Comparison of ENCODE assay signal across 8 cellular contexts in the genomic region with DNA sequence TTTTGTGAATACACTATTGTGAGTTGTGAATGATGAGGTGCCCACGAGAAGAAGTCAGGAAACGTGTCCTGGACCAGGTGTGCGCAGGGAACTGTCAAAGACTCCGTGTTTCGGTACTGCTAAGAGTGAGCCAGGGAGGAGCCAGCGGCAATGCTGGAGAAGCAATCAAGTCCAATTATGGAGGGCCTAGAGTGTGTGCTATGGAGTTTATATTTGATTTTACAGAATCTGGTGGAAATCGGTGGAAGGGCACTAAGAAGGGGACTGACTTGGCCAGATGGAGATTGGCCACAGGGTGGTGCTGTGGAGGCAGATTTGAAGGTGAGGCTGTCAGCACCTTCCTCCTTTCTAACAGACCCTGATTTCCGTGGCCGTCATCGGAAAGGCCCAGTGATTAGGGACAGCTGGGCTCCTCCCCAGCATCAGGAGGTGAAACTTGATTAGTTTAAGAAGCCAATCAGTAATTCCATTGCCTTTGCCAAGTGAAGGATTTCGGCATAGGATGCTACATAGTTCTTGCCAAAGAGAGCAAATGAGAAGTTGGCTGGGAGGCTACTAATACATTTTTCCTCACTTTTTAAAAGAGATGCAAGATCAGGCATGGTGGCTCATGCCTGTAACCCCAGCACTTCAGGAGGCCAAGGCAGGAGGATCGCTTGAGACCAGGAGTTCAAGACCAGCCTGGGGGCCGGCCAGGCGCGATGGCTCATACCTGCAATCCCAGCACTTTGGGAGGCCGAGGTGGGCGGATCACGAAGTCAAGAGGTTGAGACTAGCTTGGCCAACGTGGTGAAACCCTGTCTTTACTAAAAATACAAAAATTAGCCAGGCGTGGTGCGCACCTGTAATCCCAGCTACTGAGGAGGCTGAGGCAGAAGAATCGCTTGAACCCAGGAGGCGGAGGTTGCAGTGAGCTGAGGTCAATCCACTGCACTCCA. TPM values are rescaled to one million over a fixed set of nuclear protein-coding genes. Genes with fewer than 3 reads are reported as not detected.
DNase-seq lines count a peak whose midpoint lies in the region; ATAC-seq and TF ChIP-seq lines count a peak whose summit lies in the region.

No MANE protein-coding gene starts in this region.

- DNase-seq in AG04450 (ENCODE audit: low read depth, low spot score): peak; percentile 57
- DNase-seq in IMR-90: peak; percentile 84
- peak; percentile 90 for DNase-seq in activated CD8-positive, alpha-beta memory T cell treated with anti-CD3 and anti-CD28 coated beads, Interleukin-2, amount 50 U/mL, for 4 hours
- DNase-seq in erythroblast (lab: John Stamatoyannopoulos, UW): peak; percentile 85 to 92
- DNase-seq in naive thymus-derived CD4-positive, alpha-beta T cell: peak; percentile 58 to 82 (median 75)
- peak; percentile 59 to 88 for DNase-seq in stimulated activated CD8-positive, alpha-beta memory T cell treated with anti-CD3 and anti-CD28 coated beads, Interleukin-7, amount 100 ng/mL, for 48 hours (ENCODE audit: extremely low read depth in 1 of 2, low read depth in 1 of 2)

- 85% methylated on average over 15 of the region's 23 CpGs; no CpG with 5 or more reads in 1 of the 2 experiments for WGBS in IMR-90 (ENCODE audit: extremely low coverage in 2 of 2, insufficient read length in 1 of 2), 2 experiments

- peak overlapping the region; percentile 72; the same call in 1 of the 2 replicates for H2AK5ac ChIP-seq in IMR-90 (ENCODE audit: low read depth, low read length)

- peak overlapping the region; percentile 10 for H2AK9ac ChIP-seq in IMR-90 (replicated peaks; ENCODE audit: low read depth, low read length, poor library complexity)

- peak; percentile 78 for ATAC-seq in GM18868 (IDR thresholded peaks at IDR 0.05; ENCODE audit: unreplicated experiment)
- peak; percentile 96 for ATAC-seq in IMR-90 (ENCODE audit: low read depth)
- ATAC-seq in naive thymus-derived CD4-positive, alpha-beta T cell: peak; percentile 96

- H3K4me1 ChIP-seq in IMR-90 (ENCODE audit: control insufficient read depth, insufficient read depth, low read length) (no peaks in the 10 kb centered on the region), OCI-LY1 (ENCODE audit: insufficient read depth, low read length, severe bottlenecking) (peaks cover 7% of the 10 kb centered on the region)
- no peaks in the 10 kb centered on the region for H3K4me1 ChIP-seq in naive thymus-derived CD4-positive, alpha-beta T cell (ENCODE audit: control insufficient read depth in 2 of 2, insufficient read depth in 2 of 2, low read length in 2 of 2)

- H3K9ac ChIP-seq in IMR-90 (ENCODE audit: low read depth, low read length) (no peak overlapping the region), OCI-LY1 (ENCODE audit: low read length) (peak overlapping the region; percentile 19; the same call in 1 of the 2 replicates)

- peak overlapping the region in 8 of 9 donors; percentile 12 to 81 (median 41) for H3K27ac Mint-ChIP-seq in naive thymus-derived CD4-positive, alpha-beta T cell

- H2AFZ ChIP-seq in IMR-90 (replicated peaks; ENCODE audit: low read length, poor library complexity): peak overlapping the region; percentile 87
- peak overlapping the region; percentile 64; the same call in 1 of the 2 replicates for H2AFZ ChIP-seq in OCI-LY1 (ENCODE audit: low read length)

- H3K79me2 ChIP-seq in OCI-LY1 (ENCODE audit: insufficient read depth, low read length): no peaks in the 10 kb centered on the region

- H3K4ac ChIP-seq in IMR-90 (ENCODE audit: low read depth, low read length): no peak overlapping the region

- H3K36me3 Mint-ChIP-seq in naive thymus-derived CD4-positive, alpha-beta T cell: no peaks in the 10 kb centered on the region

- H3K9me1 ChIP-seq in IMR-90 (ENCODE audit: insufficient read depth, low read length): no peaks in the 10 kb centered on the region

- H4K20me1 ChIP-seq in IMR-90 (ENCODE audit: insufficient read depth, low read length) (no peaks in the 10 kb centered on the region), OCI-LY1 (ENCODE audit: insufficient read depth, low read length) (no peaks in the 10 kb centered on the region)

- H3K36me3 ChIP-seq in IMR-90 (ENCODE audit: control insufficient read depth, insufficient read depth, low read length): no peaks in the 10 kb centered on the region
- no peaks in the 10 kb centered on the region for H3K36me3 ChIP-seq in OCI-LY1 (ENCODE audit: insufficient read depth, low read length)
- no peaks in the 10 kb centered on the region for H3K36me3 ChIP-seq in naive thymus-derived CD4-positive, alpha-beta T cell (ENCODE audit: control insufficient read depth in 2 of 3, insufficient read depth in 3 of 3, low read length in 3 of 3)

- TF ChIP-seq POLR2A in IMR-90 (IDR thresholded peaks at IDR 0.05; ENCODE audit: low read depth, low read length) (no peak), erythroblast (IDR thresholded peaks at IDR 0.05; ENCODE audit: low read length) (no peak)

- peaks cover under 1 to 9% (median under 1%) of the 10 kb centered on the region in 5 donors for H3K27me3 Mint-ChIP-seq in naive thymus-derived CD4-positive, alpha-beta T cell

- in situ Hi-C loops in IMR-90 (cut with MboI; ENCODE audit: low sequenced_read_pairs): loop anchor here (10.0 kb wide), 1 partner anchor 469 kb away; no protein-coding TSS in a partner anchor

- H3K14ac ChIP-seq in IMR-90 (replicated peaks; ENCODE audit: low read depth, low read length): no peak overlapping the region

- CTCF ChIA-PET in AG04450 (lab: Charles Lee): interaction anchor here (0.6 to 3.4 kb wide), 15 partner anchors 12 to 464 kb away, joined by 3 to 30 read pairs (median 3); a partner anchor contains a TSS
- CTCF ChIA-PET in IMR-90 (lab: Yijun Ruan, JAX): interaction anchor here (1.6 to 2.2 kb wide), 2 partner anchors 10 to 178 kb away, joined by 3 to 7 read pairs; no protein-coding TSS in a partner anchor
- CTCF ChIA-PET in naive thymus-derived CD4-positive, alpha-beta T cell (lab: Charles Lee): interaction anchor here (0.6 to 3.0 kb wide), 6 partner anchors 36 to 940 kb away, joined by 3 to 11 read pairs (median 4); a partner anchor contains a TSS

- peak; percentile 91 for TF ChIP-seq CTCF in AG04450 (IDR thresholded peaks at IDR 0.05; ENCODE audit: low read depth, low read length)
- peak; percentile 84 for TF ChIP-seq CTCF in IMR-90 (conservative IDR thresholded peaks at IDR 0.05; ENCODE audit: low read depth, low read length)
- TF ChIP-seq CTCF in OCI-LY1 (IDR thresholded peaks at IDR 0.05; ENCODE audit: low read length): peak; percentile 92

- dilution Hi-C loops in IMR-90 (cut with HindIII; ENCODE audit: low sequenced_read_pairs, unreplicated experiment): no loop called here

- H3K4me3 ChIP-seq in AG04450 (ENCODE audit: low read depth, low read length): no peak overlapping the region
- no peak overlapping the region for H3K4me3 ChIP-seq in IMR-90 (ENCODE audit: insufficient read depth, low read depth, low read length)
- no peak overlapping the region for H3K4me3 ChIP-seq in OCI-LY1 (ENCODE audit: low read depth, low read length, poor library complexity, severe bottlenecking)
- no peak overlapping the region for H3K4me3 ChIP-seq in naive thymus-derived CD4-positive, alpha-beta T cell (ENCODE audit: low read length)

- peak overlapping the region; percentile 57 for H3K4me2 ChIP-seq in IMR-90 (ENCODE audit: low read depth, low read length)
- H3K4me2 ChIP-seq in OCI-LY1 (ENCODE audit: low read length): peak overlapping the region; percentile 45; the same call in 1 of the 2 replicates

- no TSS peak for BruUV-seq in IMR-90 (replicated peaks; lab: Mats Ljungman, UMichigan)

- peak overlapping the region in 9 of 10 donors; percentile 3 to 73 (median 42) for H3K4me3 Mint-ChIP-seq in naive thymus-derived CD4-positive, alpha-beta T cell

- no peaks in the 10 kb centered on the region for H3K9me3 ChIP-seq in AG04450 (ENCODE audit: control insufficient read depth, insufficient read depth, low read length)
- no peaks in the 10 kb centered on the region for H3K9me3 ChIP-seq in IMR-90 (ENCODE audit: control insufficient read depth, insufficient read depth, low read length)
- H3K9me3 ChIP-seq in OCI-LY1 (ENCODE audit: low read length): no peaks in the 10 kb centered on the region
- H3K9me3 ChIP-seq in naive thymus-derived CD4-positive, alpha-beta T cell (ENCODE audit: control insufficient read depth in 2 of 3, low read length in 3 of 3): no peaks in the 10 kb centered on the region

- H4K5ac ChIP-seq in IMR-90 (ENCODE audit: low read depth, low read length): no peak overlapping the region

- no peaks in the 10 kb centered on the region for H3K9me3 Mint-ChIP-seq in naive thymus-derived CD4-positive, alpha-beta T cell

- peak overlapping the region in 1 of 2 experiments; percentile 68; a peak in 2 of 4 replicates for H4K8ac ChIP-seq in IMR-90 (ENCODE audit: low read depth in 2 of 2, low read length in 2 of 2)

- H2BK5ac ChIP-seq in IMR-90 (ENCODE audit: low read depth, low read length, poor library complexity, severe bottlenecking): no peak overlapping the region

- intact Hi-C loops in IMR-90 (cut with micrococcal nuclease): loop anchor here (1.0 to 5.0 kb wide), 3 partner anchors 151 to 466 kb away; a partner anchor contains a TSS
- intact Hi-C loops in naive thymus-derived CD4-positive, alpha-beta T cell (cut with micrococcal nuclease): loop anchor here (1.0 to 5.0 kb wide), 12 partner anchors 16 to 655 kb away; a partner anchor contains a TSS

- TF ChIP-seq RAD21 in IMR-90 (IDR thresholded peaks at IDR 0.05; ENCODE audit: low read length): peak; percentile 88

- H2BK120ac ChIP-seq in IMR-90 (ENCODE audit: low read depth, low read length): 0 out of 2 replicates have a peak overlapping the region, but pooled peaks have one; percentile 21

- no peaks in the 10 kb centered on the region for H3K79me1 ChIP-seq in IMR-90 (ENCODE audit: low read depth in 1 of 2, low read length in 2 of 2)

- POLR2A ChIA-PET in AG04450 (lab: Yijun Ruan, JAX): interaction anchor here (1.4 kb wide), 1 partner anchor 175 kb away, joined by 3 read pairs; a partner anchor contains a TSS
- POLR2A ChIA-PET in IMR-90 (lab: Charles Lee; ENCODE audit: unreplicated experiment): no interaction called here
- POLR2A ChIA-PET in naive thymus-derived CD4-positive, alpha-beta T cell (lab: Charles Lee): interaction anchor here (0.6 to 3.4 kb wide), 6 partner anchors 17 to 49 kb away, joined by 3 to 12 read pairs (median 7); a partner anchor contains a TSS

- no peak overlapping the region; the same call in 2 of the 3 replicates for H2BK15ac ChIP-seq in IMR-90 (ENCODE audit: low read depth, low read length)

- 0 out of 2 replicates have a peak overlapping the region, but pooled peaks have one; percentile 38 for H4K91ac ChIP-seq in IMR-90 (ENCODE audit: insufficient read depth, low read depth, low read length)

- H3K27me3 ChIP-seq in AG04450 (ENCODE audit: control insufficient read depth, insufficient read depth, low read length): no peaks in the 10 kb centered on the region
- H3K27me3 ChIP-seq in IMR-90 (ENCODE audit: control insufficient read depth, insufficient read depth, low read length): no peaks in the 10 kb centered on the region
- no peaks in the 10 kb centered on the region for H3K27me3 ChIP-seq in OCI-LY1 (ENCODE audit: insufficient read depth, low read length)
- no peaks in the 10 kb centered on the region for H3K27me3 ChIP-seq in naive thymus-derived CD4-positive, alpha-beta T cell (ENCODE audit: control insufficient read depth in 2 of 2, insufficient read depth in 2 of 2, low read length in 2 of 2)

- H3K23ac ChIP-seq in IMR-90 (ENCODE audit: low read depth, low read length): no peak overlapping the region

- peak overlapping the region; percentile 50; the same call in 1 of the 2 replicates for H2BK20ac ChIP-seq in IMR-90 (ENCODE audit: low read depth, low read length)

- peaks cover 7 to 19% (median 8%) of the 10 kb centered on the region in 7 donors for H3K4me1 Mint-ChIP-seq in naive thymus-derived CD4-positive, alpha-beta T cell

- no peaks in the 10 kb centered on the region for H3K9me2 ChIP-seq in OCI-LY1 (ENCODE audit: low read depth, low read length)

- H3K27ac ChIP-seq in AG04450 (ENCODE audit: low read depth, low read length): no peak overlapping the region
- H3K27ac ChIP-seq in IMR-90 (ENCODE audit: insufficient read depth, low read length): no peak overlapping the region
- no peak overlapping the region for H3K27ac ChIP-seq in OCI-LY1 (ENCODE audit: low read depth, low read length, poor library complexity, severe bottlenecking)
- H3K27ac ChIP-seq in naive thymus-derived CD4-positive, alpha-beta T cell (ENCODE audit: low read depth, low read length): no peak overlapping the region

- H3K56ac ChIP-seq in IMR-90 (ENCODE audit: extremely low read depth, insufficient read depth, low read length): no peak overlapping the region

- H3K18ac ChIP-seq in IMR-90 (ENCODE audit: low read depth, low read length): no peak overlapping the region

- H3F3A ChIP-seq in OCI-LY1 (ENCODE audit: insufficient read depth, low read length): no peaks in the 10 kb centered on the region

RNA-seq across cellular contexts. Expression of a gene that starts 7.0 kb away (rescaled TPM):
- 0.20 and 0.36 TPM in 2 replicates for polyA plus RNA-seq in AG04450 (2011; rRNA removed)
- polyA minus RNA-seq in AG04450 (2011; rRNA and poly(A)+ RNA removed): 0.43 and 0.69 TPM in 2 replicates
- total RNA-seq in IMR-90 (2012; rRNA removed): under 0.01 TPM in 2 replicates
- polyA plus RNA-seq in IMR-90 (2012; rRNA removed): 0.56 and 0.66 TPM in 2 replicates
- polyA plus RNA-seq in IMR-90 (2012; cell fraction: cytosol; rRNA removed): 0.36 and 0.60 TPM in 2 replicates
- 4.1 and 8.2 TPM in 2 replicates for polyA plus RNA-seq in IMR-90 (2012; cell fraction: nucleus; rRNA removed; ENCODE audit: low replicate concordance)
- 1 to 10 TPM; 1.3 to 2.8 (median 1.4) TPM for total RNA-seq in naive thymus-derived CD4-positive, alpha-beta T cell
- polyA plus RNA-seq in naive thymus-derived CD4-positive, alpha-beta T cell: under 1 TPM in 1 of 2 donors, not detected in 1; 0.06 TPM

RNA-seq across cellular contexts. Expression of a gene that starts 27.7 kb away (rescaled TPM):
- polyA plus RNA-seq in AG04450 (2011; rRNA removed): 6.9 and 7.3 TPM in 2 replicates
- 5.0 and 10.7 TPM in 2 replicates for polyA minus RNA-seq in AG04450 (2011; rRNA and poly(A)+ RNA removed)
- 0.56 and 0.90 TPM in 2 replicates for total RNA-seq in IMR-90 (2012; rRNA removed)
- polyA plus RNA-seq in IMR-90 (2012; rRNA removed): 16.0 and 17.2 TPM in 2 replicates
- 10.6 and 11.1 TPM in 2 replicates for polyA plus RNA-seq in IMR-90 (2012; cell fraction: cytosol; rRNA removed)
- 141 and 200 TPM in 2 replicates for polyA plus RNA-seq in IMR-90 (2012; cell fraction: nucleus; rRNA removed; ENCODE audit: low replicate concordance)
- total RNA-seq in naive thymus-derived CD4-positive, alpha-beta T cell: 10 to 100 TPM; 11.2 to 47.2 (median 13.5) TPM
- polyA plus RNA-seq in naive thymus-derived CD4-positive, alpha-beta T cell: under 1 TPM; 0.07 to 0.28 TPM

RNA-seq across cellular contexts. Expression of a gene that starts 28.9 kb away (rescaled TPM):
- not detected in 2 replicates for polyA plus RNA-seq in AG04450 (2011; rRNA removed)
- polyA minus RNA-seq in AG04450 (2011; rRNA and poly(A)+ RNA removed): not detected in 2 replicates
- 0.56 TPM in 1 of 2 replicates, not detected in the other for total RNA-seq in IMR-90 (2012; rRNA removed)
- not detected in 2 replicates for polyA plus RNA-seq in IMR-90 (2012; rRNA removed)
- 0.08 and 0.25 TPM in 2 replicates for polyA plus RNA-seq in IMR-90 (2012; cell fraction: cytosol; rRNA removed)
- 0.34 TPM in 1 of 2 replicates, not detected in the other for polyA plus RNA-seq in IMR-90 (2012; cell fraction: nucleus; rRNA removed; ENCODE audit: low replicate concordance)
- total RNA-seq in naive thymus-derived CD4-positive, alpha-beta T cell: 1 to 10 TPM in 2 of 5 experiments, under 1 TPM in 3; 0.31 to 9.7 (median 0.87) TPM
- under 1 TPM in 1 of 2 donors, not detected in 1; 0.47 TPM for polyA plus RNA-seq in naive thymus-derived CD4-positive, alpha-beta T cell

RNA-seq across cellular contexts. Expression of a gene that starts 35.8 kb away (rescaled TPM):
- polyA plus RNA-seq in AG04450 (2011; rRNA removed) (14.2 and 20.1 TPM in 2 replicates), IMR-90 (2012; rRNA removed) (51.6 and 52.5 TPM in 2 replicates)
- 17.2 and 22.6 TPM in 2 replicates for polyA minus RNA-seq in AG04450 (2011; rRNA and poly(A)+ RNA removed)
- 15.3 and 15.8 TPM in 2 replicates for total RNA-seq in IMR-90 (2012; rRNA removed)
- 45.2 and 47.2 TPM in 2 replicates for polyA plus RNA-seq in IMR-90 (2012; cell fraction: cytosol; rRNA removed)
- 238 and 324 TPM in 2 replicates for polyA plus RNA-seq in IMR-90 (2012; cell fraction: nucleus; rRNA removed; ENCODE audit: low replicate concordance)
- total RNA-seq in naive thymus-derived CD4-positive, alpha-beta T cell: 100 to 1,000 TPM in 4 of 5 experiments, 10 to 100 TPM in 1; 92.8 to 456 (median 142) TPM
- polyA plus RNA-seq in naive thymus-derived CD4-positive, alpha-beta T cell: 10 to 100 TPM; 30.5 to 59.1 TPM

RNA-seq across cellular contexts. Expression of a gene that starts 48.0 kb away (rescaled TPM):
- polyA plus RNA-seq in AG04450 (2011; rRNA removed) (0.07 and 0.17 TPM in 2 replicates), IMR-90 (2012; rRNA removed) (0.07 and 0.16 TPM in 2 replicates)
- not detected in 2 replicates for polyA minus RNA-seq in AG04450 (2011; rRNA and poly(A)+ RNA removed)
- not detected in 2 replicates for total RNA-seq in IMR-90 (2012; rRNA removed)
- 0.06 and 0.12 TPM in 2 replicates for polyA plus RNA-seq in IMR-90 (2012; cell fraction: cytosol; rRNA removed)
- polyA plus RNA-seq in IMR-90 (2012; cell fraction: nucleus; rRNA removed; ENCODE audit: low replicate concordance): 1.0 and 1.8 TPM in 2 replicates
- 1 to 10 TPM in 2 of 5 experiments, under 1 TPM in 3; 0.77 to 1.4 (median 0.96) TPM for total RNA-seq in naive thymus-derived CD4-positive, alpha-beta T cell
- polyA plus RNA-seq in naive thymus-derived CD4-positive, alpha-beta T cell: under 1 TPM in 1 of 2 donors, not detected in 1; 0.72 TPM
